ENCODE assay signal across 1 cellular context in the genomic region with DNA sequence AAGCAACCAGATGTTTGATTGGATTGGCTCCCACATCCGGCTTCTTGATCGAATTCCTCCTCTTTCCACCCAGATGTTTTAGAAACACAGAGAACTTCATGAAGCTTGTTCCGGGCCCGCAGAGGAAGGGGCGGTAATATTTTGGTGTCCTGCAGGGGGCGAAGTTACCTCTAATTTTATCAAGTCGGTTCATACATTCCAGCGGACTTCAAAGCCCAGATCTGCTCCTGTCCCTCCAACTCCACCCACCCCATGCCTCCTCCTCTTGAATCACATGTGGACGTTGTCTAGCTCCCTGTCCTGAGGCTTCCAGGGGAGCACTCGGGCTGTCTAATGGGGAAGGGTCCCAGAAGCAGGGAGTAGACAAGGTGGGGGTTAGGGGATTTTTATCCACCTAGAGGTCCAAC.
TF ChIP-seq lines count a peak whose summit lies in the region.

No MANE protein-coding gene starts in this region.

TF ChIP-seq in GM23338, 12 proteins besides CTCF, POLR2A, EP300 and RAD21 (continued from another document):
- TF ChIP-seq ZNF462 (CRISPR knock-in tag; IDR thresholded peaks at IDR 0.05) (no peak), ZNF114 (CRISPR knock-in tag; IDR thresholded peaks at IDR 0.05) (no peak), JUNB (IDR thresholded peaks at IDR 0.05; ENCODE audit: unreplicated experiment) (no peak), NANOG (IDR thresholded peaks at IDR 0.05; ENCODE audit: borderline replicate concordance) (no peak), EZH2phosphoT487 (IDR thresholded peaks at IDR 0.05; ENCODE audit: unreplicated experiment) (no peak), POLR2AphosphoS5 (IDR thresholded peaks at IDR 0.05; ENCODE audit: low read depth) (no peak), EZH2 (IDR thresholded peaks at IDR 0.05; ENCODE audit: low read depth, unreplicated experiment) (no peak), STAT1 (IDR thresholded peaks at IDR 0.05; ENCODE audit: unreplicated experiment) (no peak)
- TF ChIP-seq, protein P1, sequence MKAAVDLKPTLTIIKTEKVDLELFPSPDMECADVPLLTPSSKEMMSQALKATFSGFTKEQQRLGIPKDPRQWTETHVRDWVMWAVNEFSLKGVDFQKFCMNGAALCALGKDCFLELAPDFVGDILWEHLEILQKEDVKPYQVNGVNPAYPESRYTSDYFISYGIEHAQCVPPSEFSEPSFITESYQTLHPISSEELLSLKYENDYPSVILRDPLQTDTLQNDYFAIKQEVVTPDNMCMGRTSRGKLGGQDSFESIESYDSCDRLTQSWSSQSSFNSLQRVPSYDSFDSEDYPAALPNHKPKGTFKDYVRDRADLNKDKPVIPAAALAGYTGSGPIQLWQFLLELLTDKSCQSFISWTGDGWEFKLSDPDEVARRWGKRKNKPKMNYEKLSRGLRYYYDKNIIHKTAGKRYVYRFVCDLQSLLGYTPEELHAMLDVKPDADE (IDR thresholded peaks at IDR 0.05): no peak
